ENCODE assay signal across 3 cellular contexts in genomic region chr17:50551433-50551815, GRCh38.
TF ChIP-seq lines count a peak whose summit lies in the region.

No MANE protein-coding gene starts in this region.

TF ChIP-seq in A549, 52 proteins besides CTCF, POLR2A, EP300 and RAD21:
- no peak for TF ChIP-seq MAFK (IDR thresholded peaks at IDR 0.05; ENCODE audit: partially characterized antibody)
- no peak for TF ChIP-seq KDM5A (IDR thresholded peaks at IDR 0.05)
- TF ChIP-seq JUN (IDR thresholded peaks at IDR 0.05): 0 out of 5 replicates have a peak, but pooled peaks of 1 of the 2 experiments have one; percentile 3
- no peak for TF ChIP-seq FOSL2 (IDR thresholded peaks at IDR 0.05)
- no peak for TF ChIP-seq FOSL2 (CRISPR knock-in tag; IDR thresholded peaks at IDR 0.05)
- no peak for TF ChIP-seq BCL3 (IDR thresholded peaks at IDR 0.05)
- no peak for TF ChIP-seq SMC3 (IDR thresholded peaks at IDR 0.05)
- no peak for TF ChIP-seq EHMT2 (IDR thresholded peaks at IDR 0.05; ENCODE audit: low read depth)

TF ChIP-seq in IMR-90, 13 proteins besides CTCF, POLR2A, EP300 and RAD21:
- TF ChIP-seq CEBPB (IDR thresholded peaks at IDR 0.05; ENCODE audit: low read depth, low read length): no peak

TF ChIP-seq in SK-N-SH treated with all-trans-retinoic acid at 6 μM for 48 hours, 23 proteins besides CTCF, POLR2A, EP300 and RAD21:
- no peak for TF ChIP-seq TSHZ2 (CRISPR knock-in tag; IDR thresholded peaks at IDR 0.05)
- TF ChIP-seq OSR1 (CRISPR knock-in tag; IDR thresholded peaks at IDR 0.05): no peak
- no peak for TF ChIP-seq ISL1 (CRISPR knock-in tag; IDR thresholded peaks at IDR 0.05)
- TF ChIP-seq ZNF70 (CRISPR knock-in tag; IDR thresholded peaks at IDR 0.05): no peak
- no peak for TF ChIP-seq CSDC2 (CRISPR knock-in tag; IDR thresholded peaks at IDR 0.05)
- TF ChIP-seq ARNTL (CRISPR knock-in tag; IDR thresholded peaks at IDR 0.05; ENCODE audit: borderline replicate concordance, low read depth): no peak
- TF ChIP-seq CSRNP3 (CRISPR knock-in tag; IDR thresholded peaks at IDR 0.05): no peak
- no peak for TF ChIP-seq BACH2 (CRISPR knock-in tag; IDR thresholded peaks at IDR 0.05; ENCODE audit: borderline replicate concordance)
- no peak for TF ChIP-seq GLIS3 (CRISPR knock-in tag; IDR thresholded peaks at IDR 0.05)
- no peak for TF ChIP-seq PPARA (CRISPR knock-in tag; IDR thresholded peaks at IDR 0.05; ENCODE audit: borderline replicate concordance)
- TF ChIP-seq TCF4 (CRISPR knock-in tag; IDR thresholded peaks at IDR 0.05; ENCODE audit: borderline replicate concordance): no peak
- no peak for TF ChIP-seq POU6F1 (CRISPR knock-in tag; IDR thresholded peaks at IDR 0.05; ENCODE audit: borderline replicate concordance, low read depth)
- no peak for TF ChIP-seq TOX (CRISPR knock-in tag; IDR thresholded peaks at IDR 0.05; ENCODE audit: borderline replicate concordance)
- TF ChIP-seq PATZ1 (CRISPR knock-in tag; IDR thresholded peaks at IDR 0.05; ENCODE audit: borderline replicate concordance): no peak
- no peak for TF ChIP-seq ZNF565 (CRISPR knock-in tag; conservative IDR thresholded peaks at IDR 0.05; ENCODE audit: low read depth)
- no peak for TF ChIP-seq CREB5 (CRISPR knock-in tag; IDR thresholded peaks at IDR 0.05; ENCODE audit: low read depth)
- TF ChIP-seq ESRRG (CRISPR knock-in tag; IDR thresholded peaks at IDR 0.05): no peak
- TF ChIP-seq ZFP30 (CRISPR knock-in tag; IDR thresholded peaks at IDR 0.05): no peak
- TF ChIP-seq SNAI2 (CRISPR knock-in tag; IDR thresholded peaks at IDR 0.05): no peak
